ENCODE assay signal across 1 cellular context in the genomic region with DNA sequence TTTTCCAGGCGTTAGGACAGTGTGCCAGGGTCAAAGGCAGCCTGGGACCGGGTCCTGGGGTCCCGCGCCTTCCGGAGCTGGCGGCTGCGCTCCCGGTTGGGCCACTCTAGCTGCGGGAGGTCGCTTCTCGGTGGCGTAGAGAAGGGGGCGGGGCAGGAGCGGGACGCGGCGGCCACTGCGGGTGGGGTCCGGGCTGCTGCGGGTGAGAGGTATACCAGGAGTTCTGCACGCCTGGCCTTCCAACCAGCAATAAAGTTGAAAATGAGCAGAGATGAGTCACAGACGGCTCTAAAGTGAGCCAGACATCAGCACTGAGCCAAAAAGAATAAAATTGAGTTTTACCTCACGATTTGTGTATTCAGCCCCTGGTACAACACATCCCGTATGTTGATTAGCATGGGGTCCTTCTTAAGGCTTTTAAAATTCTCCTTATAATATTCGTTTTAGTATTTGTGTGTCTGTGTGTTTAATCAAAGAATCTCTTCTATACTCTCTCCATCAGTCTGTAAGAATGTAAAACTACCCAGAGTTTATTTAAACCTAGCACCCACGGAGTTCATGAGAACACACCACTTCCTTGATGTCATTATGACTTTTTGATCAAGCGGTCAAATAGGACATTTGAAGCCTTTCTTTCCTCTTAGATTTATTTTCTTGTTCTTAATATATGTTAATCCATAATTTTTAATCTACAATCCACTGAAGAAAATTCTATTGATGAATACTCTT.
TF ChIP-seq lines count a peak whose summit lies in the region.

A gene (minus strand): TSS at position 108 of the 729 bp plus-strand sequence. CDS start 107 bp downstream, at position 1.

TF ChIP-seq in K562, 482 proteins besides CTCF, POLR2A, EP300 and RAD21 (continued from another document and continues in another):
- TF ChIP-seq, protein P1, sequence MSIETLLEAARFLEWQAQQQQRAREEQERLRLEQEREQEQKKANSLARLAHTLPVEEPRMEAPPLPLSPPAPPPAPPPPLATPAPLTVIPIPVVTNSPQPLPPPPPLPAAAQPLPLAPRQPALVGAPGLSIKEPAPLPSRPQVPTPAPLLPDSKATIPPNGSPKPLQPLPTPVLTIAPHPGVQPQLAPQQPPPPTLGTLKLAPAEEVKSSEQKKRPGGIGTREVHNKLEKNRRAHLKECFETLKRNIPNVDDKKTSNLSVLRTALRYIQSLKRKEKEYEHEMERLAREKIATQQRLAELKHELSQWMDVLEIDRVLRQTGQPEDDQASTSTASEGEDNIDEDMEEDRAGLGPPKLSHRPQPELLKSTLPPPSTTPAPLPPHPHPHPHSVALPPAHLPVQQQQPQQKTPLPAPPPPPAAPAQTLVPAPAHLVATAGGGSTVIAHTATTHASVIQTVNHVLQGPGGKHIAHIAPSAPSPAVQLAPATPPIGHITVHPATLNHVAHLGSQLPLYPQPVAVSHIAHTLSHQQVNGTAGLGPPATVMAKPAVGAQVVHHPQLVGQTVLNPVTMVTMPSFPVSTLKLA (conservative IDR thresholded peaks at IDR 0.05) = no peak
- TF ChIP-seq POU5F1 (IDR thresholded peaks at IDR 0.05; ENCODE audit: borderline replicate concordance, low read depth, low read length, partially characterized antibody) (no peak), DNMT1 (IDR thresholded peaks at IDR 0.05) (no peak), ZNF77 (CRISPR knock-in tag; IDR thresholded peaks at IDR 0.05) (no peak), HDAC3 (IDR thresholded peaks at IDR 0.05; ENCODE audit: borderline replicate concordance, partially characterized antibody) (no peak), SIN3A (IDR thresholded peaks at IDR 0.05; ENCODE audit: borderline replicate concordance in 2 of 2, control insufficient read depth in 1 of 2, low read depth in 2 of 2, low read length in 2 of 2) (no peak), KLF16 (IDR thresholded peaks at IDR 0.05) (no peak), PHF21A (IDR thresholded peaks at IDR 0.05; ENCODE audit: borderline replicate concordance, low read depth) (no peak), XRCC3 (IDR thresholded peaks at IDR 0.05) (no peak), ZNF57 (CRISPR knock-in tag; IDR thresholded peaks at IDR 0.05) (no peak), ADNP (tag; IDR thresholded peaks at IDR 0.05) (no peak), U2AF1 (optimal IDR thresholded peaks at IDR 0.05; ENCODE audit: low read depth, low read length) (no peak), RFX1 (IDR thresholded peaks at IDR 0.05) (no peak), PURB (CRISPR knock-in tag; IDR thresholded peaks at IDR 0.05; ENCODE audit: low read depth) (no peak), BDP1 (IDR thresholded peaks at IDR 0.05; ENCODE audit: insufficient read depth, insufficient read length) (no peak), CBFA2T2 (conservative IDR thresholded peaks at IDR 0.05) (no peak), BACH1 (tag; IDR thresholded peaks at IDR 0.05) (no peak), SUPT5H (IDR thresholded peaks at IDR 0.05) (peak; percentile 48; the same call in 1 of the 2 replicates), ZBTB17 (CRISPR knock-in tag; IDR thresholded peaks at IDR 0.05) (no peak), ELF4 (CRISPR knock-in tag; IDR thresholded peaks at IDR 0.05) (no peak), EHMT2 (IDR thresholded peaks at IDR 0.05) (0 out of 2 replicates have a peak, but pooled peaks have one; percentile 28), HMG20A (CRISPR knock-in tag; conservative IDR thresholded peaks at IDR 0.05) (no peak), ERF (CRISPR knock-in tag; IDR thresholded peaks at IDR 0.05) (no peak), MAZ (CRISPR knock-in tag; conservative IDR thresholded peaks at IDR 0.05 in 1 of 2, IDR thresholded peaks at IDR 0.05 in 1 of 2) (peak in 1 of 2 experiments; percentile 19; a peak in 1 of 4 replicates), HNRNPL (IDR thresholded peaks at IDR 0.05; ENCODE audit: low read depth, low read length) (no peak), THRAP3 (IDR thresholded peaks at IDR 0.05; ENCODE audit: borderline replicate concordance) (no peak), ZSCAN29 (IDR thresholded peaks at IDR 0.05) (no peak), ZNF583 (CRISPR knock-in tag; IDR thresholded peaks at IDR 0.05) (no peak)
- TF ChIP-seq, protein P2, sequence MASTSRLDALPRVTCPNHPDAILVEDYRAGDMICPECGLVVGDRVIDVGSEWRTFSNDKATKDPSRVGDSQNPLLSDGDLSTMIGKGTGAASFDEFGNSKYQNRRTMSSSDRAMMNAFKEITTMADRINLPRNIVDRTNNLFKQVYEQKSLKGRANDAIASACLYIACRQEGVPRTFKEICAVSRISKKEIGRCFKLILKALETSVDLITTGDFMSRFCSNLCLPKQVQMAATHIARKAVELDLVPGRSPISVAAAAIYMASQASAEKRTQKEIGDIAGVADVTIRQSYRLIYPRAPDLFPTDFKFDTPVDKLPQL (IDR thresholded peaks at IDR 0.05; ENCODE audit: extremely low read depth, insufficient read length) = no peak
- TF ChIP-seq, protein P3, sequence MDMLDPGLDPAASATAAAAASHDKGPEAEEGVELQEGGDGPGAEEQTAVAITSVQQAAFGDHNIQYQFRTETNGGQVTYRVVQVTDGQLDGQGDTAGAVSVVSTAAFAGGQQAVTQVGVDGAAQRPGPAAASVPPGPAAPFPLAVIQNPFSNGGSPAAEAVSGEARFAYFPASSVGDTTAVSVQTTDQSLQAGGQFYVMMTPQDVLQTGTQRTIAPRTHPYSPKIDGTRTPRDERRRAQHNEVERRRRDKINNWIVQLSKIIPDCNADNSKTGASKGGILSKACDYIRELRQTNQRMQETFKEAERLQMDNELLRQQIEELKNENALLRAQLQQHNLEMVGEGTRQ (CRISPR knock-in tag; IDR thresholded peaks at IDR 0.05) = no peak
- TF ChIP-seq, protein P4, sequence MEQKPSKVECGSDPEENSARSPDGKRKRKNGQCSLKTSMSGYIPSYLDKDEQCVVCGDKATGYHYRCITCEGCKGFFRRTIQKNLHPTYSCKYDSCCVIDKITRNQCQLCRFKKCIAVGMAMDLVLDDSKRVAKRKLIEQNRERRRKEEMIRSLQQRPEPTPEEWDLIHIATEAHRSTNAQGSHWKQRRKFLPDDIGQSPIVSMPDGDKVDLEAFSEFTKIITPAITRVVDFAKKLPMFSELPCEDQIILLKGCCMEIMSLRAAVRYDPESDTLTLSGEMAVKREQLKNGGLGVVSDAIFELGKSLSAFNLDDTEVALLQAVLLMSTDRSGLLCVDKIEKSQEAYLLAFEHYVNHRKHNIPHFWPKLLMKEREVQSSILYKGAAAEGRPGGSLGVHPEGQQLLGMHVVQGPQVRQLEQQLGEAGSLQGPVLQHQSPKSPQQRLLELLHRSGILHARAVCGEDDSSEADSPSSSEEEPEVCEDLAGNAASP (IDR thresholded peaks at IDR 0.05) = no peak
- TF ChIP-seq, protein P5, sequence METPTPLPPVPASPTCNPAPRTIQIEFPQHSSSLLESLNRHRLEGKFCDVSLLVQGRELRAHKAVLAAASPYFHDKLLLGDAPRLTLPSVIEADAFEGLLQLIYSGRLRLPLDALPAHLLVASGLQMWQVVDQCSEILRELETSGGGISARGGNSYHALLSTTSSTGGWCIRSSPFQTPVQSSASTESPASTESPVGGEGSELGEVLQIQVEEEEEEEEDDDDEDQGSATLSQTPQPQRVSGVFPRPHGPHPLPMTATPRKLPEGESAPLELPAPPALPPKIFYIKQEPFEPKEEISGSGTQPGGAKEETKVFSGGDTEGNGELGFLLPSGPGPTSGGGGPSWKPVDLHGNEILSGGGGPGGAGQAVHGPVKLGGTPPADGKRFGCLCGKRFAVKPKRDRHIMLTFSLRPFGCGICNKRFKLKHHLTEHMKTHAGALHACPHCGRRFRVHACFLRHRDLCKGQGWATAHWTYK (CRISPR knock-in tag; IDR thresholded peaks at IDR 0.05) = no peak
- TF ChIP-seq, protein P6, sequence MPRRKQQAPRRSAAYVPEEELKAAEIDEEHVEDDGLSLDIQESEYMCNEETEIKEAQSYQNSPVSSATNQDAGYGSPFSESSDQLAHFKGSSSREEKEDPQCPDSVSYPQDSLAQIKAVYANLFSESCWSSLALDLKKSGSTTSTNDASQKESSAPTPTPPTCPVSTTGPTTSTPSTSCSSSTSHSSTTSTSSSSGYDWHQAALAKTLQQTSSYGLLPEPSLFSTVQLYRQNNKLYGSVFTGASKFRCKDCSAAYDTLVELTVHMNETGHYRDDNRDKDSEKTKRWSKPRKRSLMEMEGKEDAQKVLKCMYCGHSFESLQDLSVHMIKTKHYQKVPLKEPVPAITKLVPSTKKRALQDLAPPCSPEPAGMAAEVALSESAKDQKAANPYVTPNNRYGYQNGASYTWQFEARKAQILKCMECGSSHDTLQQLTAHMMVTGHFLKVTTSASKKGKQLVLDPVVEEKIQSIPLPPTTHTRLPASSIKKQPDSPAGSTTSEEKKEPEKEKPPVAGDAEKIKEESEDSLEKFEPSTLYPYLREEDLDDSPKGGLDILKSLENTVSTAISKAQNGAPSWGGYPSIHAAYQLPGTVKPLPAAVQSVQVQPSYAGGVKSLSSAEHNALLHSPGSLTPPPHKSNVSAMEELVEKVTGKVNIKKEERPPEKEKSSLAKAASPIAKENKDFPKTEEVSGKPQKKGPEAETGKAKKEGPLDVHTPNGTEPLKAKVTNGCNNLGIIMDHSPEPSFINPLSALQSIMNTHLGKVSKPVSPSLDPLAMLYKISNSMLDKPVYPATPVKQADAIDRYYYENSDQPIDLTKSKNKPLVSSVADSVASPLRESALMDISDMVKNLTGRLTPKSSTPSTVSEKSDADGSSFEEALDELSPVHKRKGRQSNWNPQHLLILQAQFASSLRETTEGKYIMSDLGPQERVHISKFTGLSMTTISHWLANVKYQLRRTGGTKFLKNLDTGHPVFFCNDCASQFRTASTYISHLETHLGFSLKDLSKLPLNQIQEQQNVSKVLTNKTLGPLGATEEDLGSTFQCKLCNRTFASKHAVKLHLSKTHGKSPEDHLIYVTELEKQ (CRISPR knock-in tag; IDR thresholded peaks at IDR 0.05) = no peak
- TF ChIP-seq, protein P7, sequence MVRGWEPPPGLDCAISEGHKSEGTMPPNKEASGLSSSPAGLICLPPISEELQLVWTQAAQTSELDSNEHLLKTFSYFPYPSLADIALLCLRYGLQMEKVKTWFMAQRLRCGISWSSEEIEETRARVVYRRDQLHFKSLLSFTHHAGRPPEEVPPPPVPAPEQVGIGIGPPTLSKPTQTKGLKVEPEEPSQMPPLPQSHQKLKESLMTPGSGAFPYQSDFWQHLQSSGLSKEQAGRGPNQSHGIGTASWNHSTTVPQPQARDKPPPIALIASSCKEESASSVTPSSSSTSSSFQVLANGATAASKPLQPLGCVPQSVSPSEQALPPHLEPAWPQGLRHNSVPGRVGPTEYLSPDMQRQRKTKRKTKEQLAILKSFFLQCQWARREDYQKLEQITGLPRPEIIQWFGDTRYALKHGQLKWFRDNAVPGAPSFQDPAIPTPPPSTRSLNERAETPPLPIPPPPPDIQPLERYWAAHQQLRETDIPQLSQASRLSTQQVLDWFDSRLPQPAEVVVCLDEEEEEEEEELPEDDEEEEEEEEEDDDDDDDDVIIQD (CRISPR knock-in tag; IDR thresholded peaks at IDR 0.05) = no peak
- TF ChIP-seq, protein P8, sequence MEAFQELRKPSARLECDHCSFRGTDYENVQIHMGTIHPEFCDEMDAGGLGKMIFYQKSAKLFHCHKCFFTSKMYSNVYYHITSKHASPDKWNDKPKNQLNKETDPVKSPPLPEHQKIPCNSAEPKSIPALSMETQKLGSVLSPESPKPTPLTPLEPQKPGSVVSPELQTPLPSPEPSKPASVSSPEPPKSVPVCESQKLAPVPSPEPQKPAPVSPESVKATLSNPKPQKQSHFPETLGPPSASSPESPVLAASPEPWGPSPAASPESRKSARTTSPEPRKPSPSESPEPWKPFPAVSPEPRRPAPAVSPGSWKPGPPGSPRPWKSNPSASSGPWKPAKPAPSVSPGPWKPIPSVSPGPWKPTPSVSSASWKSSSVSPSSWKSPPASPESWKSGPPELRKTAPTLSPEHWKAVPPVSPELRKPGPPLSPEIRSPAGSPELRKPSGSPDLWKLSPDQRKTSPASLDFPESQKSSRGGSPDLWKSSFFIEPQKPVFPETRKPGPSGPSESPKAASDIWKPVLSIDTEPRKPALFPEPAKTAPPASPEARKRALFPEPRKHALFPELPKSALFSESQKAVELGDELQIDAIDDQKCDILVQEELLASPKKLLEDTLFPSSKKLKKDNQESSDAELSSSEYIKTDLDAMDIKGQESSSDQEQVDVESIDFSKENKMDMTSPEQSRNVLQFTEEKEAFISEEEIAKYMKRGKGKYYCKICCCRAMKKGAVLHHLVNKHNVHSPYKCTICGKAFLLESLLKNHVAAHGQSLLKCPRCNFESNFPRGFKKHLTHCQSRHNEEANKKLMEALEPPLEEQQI (IDR thresholded peaks at IDR 0.05) = no peak
- TF ChIP-seq, protein P9, sequence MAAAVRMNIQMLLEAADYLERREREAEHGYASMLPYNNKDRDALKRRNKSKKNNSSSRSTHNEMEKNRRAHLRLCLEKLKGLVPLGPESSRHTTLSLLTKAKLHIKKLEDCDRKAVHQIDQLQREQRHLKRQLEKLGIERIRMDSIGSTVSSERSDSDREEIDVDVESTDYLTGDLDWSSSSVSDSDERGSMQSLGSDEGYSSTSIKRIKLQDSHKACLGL (CRISPR knock-in tag; IDR thresholded peaks at IDR 0.05; ENCODE audit: borderline replicate concordance, poor library complexity, severe bottlenecking) = no peak
- TF ChIP-seq, protein P10, sequence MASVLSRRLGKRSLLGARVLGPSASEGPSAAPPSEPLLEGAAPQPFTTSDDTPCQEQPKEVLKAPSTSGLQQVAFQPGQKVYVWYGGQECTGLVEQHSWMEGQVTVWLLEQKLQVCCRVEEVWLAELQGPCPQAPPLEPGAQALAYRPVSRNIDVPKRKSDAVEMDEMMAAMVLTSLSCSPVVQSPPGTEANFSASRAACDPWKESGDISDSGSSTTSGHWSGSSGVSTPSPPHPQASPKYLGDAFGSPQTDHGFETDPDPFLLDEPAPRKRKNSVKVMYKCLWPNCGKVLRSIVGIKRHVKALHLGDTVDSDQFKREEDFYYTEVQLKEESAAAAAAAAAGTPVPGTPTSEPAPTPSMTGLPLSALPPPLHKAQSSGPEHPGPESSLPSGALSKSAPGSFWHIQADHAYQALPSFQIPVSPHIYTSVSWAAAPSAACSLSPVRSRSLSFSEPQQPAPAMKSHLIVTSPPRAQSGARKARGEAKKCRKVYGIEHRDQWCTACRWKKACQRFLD (CRISPR knock-in tag; IDR thresholded peaks at IDR 0.05) = no peak
- TF ChIP-seq, protein P11, sequence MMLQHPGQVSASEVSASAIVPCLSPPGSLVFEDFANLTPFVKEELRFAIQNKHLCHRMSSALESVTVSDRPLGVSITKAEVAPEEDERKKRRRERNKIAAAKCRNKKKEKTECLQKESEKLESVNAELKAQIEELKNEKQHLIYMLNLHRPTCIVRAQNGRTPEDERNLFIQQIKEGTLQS (IDR thresholded peaks at IDR 0.05) = no peak
- TF ChIP-seq, protein P11 (CRISPR knock-in tag; conservative IDR thresholded peaks at IDR 0.05) = no peak
- TF ChIP-seq, protein P12, sequence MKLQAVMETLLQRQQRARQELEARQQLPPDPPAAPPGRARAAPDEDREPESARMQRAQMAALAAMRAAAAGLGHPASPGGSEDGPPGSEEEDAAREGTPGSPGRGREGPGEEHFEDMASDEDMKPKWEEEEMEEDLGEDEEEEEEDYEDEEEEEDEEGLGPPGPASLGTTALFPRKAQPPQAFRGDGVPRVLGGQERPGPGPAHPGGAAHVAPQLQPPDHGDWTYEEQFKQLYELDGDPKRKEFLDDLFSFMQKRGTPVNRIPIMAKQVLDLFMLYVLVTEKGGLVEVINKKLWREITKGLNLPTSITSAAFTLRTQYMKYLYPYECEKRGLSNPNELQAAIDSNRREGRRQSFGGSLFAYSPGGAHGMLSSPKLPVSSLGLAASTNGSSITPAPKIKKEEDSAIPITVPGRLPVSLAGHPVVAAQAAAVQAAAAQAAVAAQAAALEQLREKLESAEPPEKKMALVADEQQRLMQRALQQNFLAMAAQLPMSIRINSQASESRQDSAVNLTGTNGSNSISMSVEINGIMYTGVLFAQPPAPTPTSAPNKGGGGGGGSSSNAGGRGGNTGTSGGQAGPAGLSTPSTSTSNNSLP (IDR thresholded peaks at IDR 0.05; ENCODE audit: borderline replicate concordance, low read depth, low read length) = no peak
